Comparison of ENCODE assay signal across 1 cellular context in genomic region chr2:6074303-6074702, GRCh38.
TF ChIP-seq lines count a peak whose summit lies in the region.

No MANE protein-coding gene starts in this region.

TF ChIP-seq in H1, 55 proteins besides CTCF, POLR2A, EP300 and RAD21:
- TF ChIP-seq TBP (IDR thresholded peaks at IDR 0.05; ENCODE audit: low read depth, low read length) (no peak), RXRA (IDR thresholded peaks at IDR 0.05; ENCODE audit: insufficient read depth, low read depth, low read length) (no peak), SAP30 (IDR thresholded peaks at IDR 0.05; ENCODE audit: insufficient read depth, insufficient replicate concordance, low read length) (no peak), JUND (IDR thresholded peaks at IDR 0.05; ENCODE audit: low read length) (no peak), EZH2 (IDR thresholded peaks at IDR 0.05; ENCODE audit: low read depth, low read length, severe bottlenecking) (no peak), TCF12 (IDR thresholded peaks at IDR 0.05; ENCODE audit: low read depth, low read length) (no peak), SIRT6 (IDR thresholded peaks at IDR 0.05; ENCODE audit: low read length) (no peak), KDM5A (IDR thresholded peaks at IDR 0.05; ENCODE audit: low read length) (no peak), CHD2 (IDR thresholded peaks at IDR 0.05; ENCODE audit: low read length) (no peak), YY1 (IDR thresholded peaks at IDR 0.05; ENCODE audit: low read depth, low read length) (no peak), MAX (IDR thresholded peaks at IDR 0.05) (no peak)
